Comparison of ENCODE assay signal across 9 cellular contexts in genomic region chr20:32945710-32946221, GRCh38. TPM values are rescaled to one million over a fixed set of nuclear protein-coding genes. Genes with fewer than 3 reads are reported as not detected.
DNase-seq lines count a peak whose midpoint lies in the region; ATAC-seq, FAIRE-seq and TF ChIP-seq lines count a peak whose summit lies in the region.
"Had no signal": no experiment of that assay in that cellular context is flagged by ENCODE, and none has a peak within 500 bp of the region (broad histone marks: within the 10 kb centered on the region; RNA-seq: fewer than 3 reads in every experiment).

No MANE protein-coding gene starts in this region.

- BruUV-seq in endothelial cell of umbilical vein (replicated peaks; lab: Mats Ljungman, UMichigan) = no TSS peak

- CTCF ChIA-PET in CD4-positive, alpha-beta T cell (lab: Charles Lee) = interaction anchor here (0.6 to 2.6 kb wide), 14 partner anchors 9 to 156 kb away, joined by 3 to 11 read pairs (median 5); partner anchors contain the start of gene SUN5
- CTCF ChIA-PET in HEK293 (lab: Yijun Ruan, JAX) = interaction anchor here (0.6 to 3.5 kb wide), 14 partner anchors 9 to 355 kb away, joined by 3 to 27 read pairs (median 4); no protein-coding TSS in a partner anchor
- CTCF ChIA-PET in endothelial cell of umbilical vein (lab: Charles Lee) = interaction anchor here (0.6 to 5.8 kb wide), 16 partner anchors 9 to 158 kb away, joined by 3 to 104 read pairs (median 4); no protein-coding TSS in a partner anchor

- H3K4me1 ChIP-seq in HEK293 (ENCODE audit: control insufficient read depth, insufficient read depth, low read length) (no peaks in the 10 kb centered on the region), endothelial cell of umbilical vein (ENCODE audit: control insufficient read depth, extremely low read depth, insufficient read depth, low read length) (no peaks in the 10 kb centered on the region), spleen (no peaks in the 10 kb centered on the region)

- no peaks in the 10 kb centered on the region for H4K20me1 ChIP-seq in endothelial cell of umbilical vein (replicated peaks; ENCODE audit: control insufficient read depth, extremely low read depth, insufficient read depth, low read length)

- no peak for FAIRE-seq in endothelial cell of umbilical vein (lab: Jason Lieb, UNC)
- FAIRE-seq: islet of Langerhans had no signal

- H3K27me3 ChIP-seq in CD4-positive, alpha-beta T cell (ENCODE audit: control insufficient read depth, insufficient read depth, low read length) = no peaks in the 10 kb centered on the region
- H3K27me3 ChIP-seq in endothelial cell of umbilical vein (ENCODE audit: control insufficient read depth in 2 of 2, insufficient read depth in 2 of 2, low read length in 2 of 2) (peaks cover 17 to 29% of the 10 kb centered on the region in 2 experiments), spleen (replicated peaks in 1 of 7) (no peaks in the 10 kb centered on the region)

- H3K36me3 Mint-ChIP-seq in CD4-positive, alpha-beta T cell (ENCODE audit: low read depth) = peaks cover 5% of the 10 kb centered on the region
- no peaks in the 10 kb centered on the region for H3K36me3 Mint-ChIP-seq in natural killer cell treated with Interleukin-12 subunit alpha and Interleukin-12 subunit beta and Interleukin-15 and Interleukin-18, amount 100 ng/mL, for 72 hours

- H3K9ac ChIP-seq in endothelial cell of umbilical vein (replicated peaks; ENCODE audit: extremely low read depth, insufficient read depth, low read length) = no peak overlapping the region

- peaks cover 2% of the 10 kb centered on the region for H3K9me3 Mint-ChIP-seq in CD4-positive, alpha-beta T cell
- H3K9me3 Mint-ChIP-seq in natural killer cell treated with Interleukin-12 subunit alpha and Interleukin-12 subunit beta and Interleukin-15 and Interleukin-18, amount 100 ng/mL, for 72 hours = no peaks in the 10 kb centered on the region

- in situ Hi-C loops in SK-MEL-5 (cut with HindIII; ENCODE audit: low pct_unique_long_range_greater_than_20kb, low sequenced_read_pairs) = no loop called here

- H3K4me3 Mint-ChIP-seq in CD4-positive, alpha-beta T cell = peak overlapping the region; percentile 30
- no peak overlapping the region for H3K4me3 Mint-ChIP-seq in natural killer cell treated with Interleukin-12 subunit alpha and Interleukin-12 subunit beta and Interleukin-15 and Interleukin-18, amount 100 ng/mL, for 72 hours

- H3K79me2 ChIP-seq in endothelial cell of umbilical vein (ENCODE audit: control insufficient read depth, insufficient read depth, low read length) = no peaks in the 10 kb centered on the region

- ATAC-seq in CD4-positive, alpha-beta T cell (ENCODE audit: poor library complexity) = peak; percentile 93
- ATAC-seq in natural killer cell treated with Interleukin-12 subunit alpha and Interleukin-12 subunit beta and Interleukin-15 and Interleukin-18, amount 100 ng/mL, for 72 hours = no peak

- peaks cover 42% of the 10 kb centered on the region for H3K4me1 Mint-ChIP-seq in CD4-positive, alpha-beta T cell (ENCODE audit: low read depth)
- no peaks in the 10 kb centered on the region for H3K4me1 Mint-ChIP-seq in natural killer cell treated with Interleukin-12 subunit alpha and Interleukin-12 subunit beta and Interleukin-15 and Interleukin-18, amount 100 ng/mL, for 72 hours (ENCODE audit: low read depth in 2 of 2)

- POLR2A ChIA-PET in CD4-positive, alpha-beta T cell (lab: Charles Lee) = interaction anchor here (0.7 to 3.3 kb wide), 9 partner anchors 12 to 182 kb away, joined by 3 to 31 read pairs (median 3); partner anchors contain the start of gene SUN5
- POLR2A ChIA-PET in HEK293 (lab: Yijun Ruan, JAX) (no interaction called here), endothelial cell of umbilical vein (lab: Charles Lee) (no interaction called here)

- H3K27ac ChIP-seq in CD4-positive, alpha-beta T cell (ENCODE audit: low read depth, low read length) = peak overlapping the region; percentile 0
- H3K27ac ChIP-seq in HEK293 (ENCODE audit: extremely low read depth, low read depth, low read length) (no peak overlapping the region), endothelial cell of umbilical vein (ENCODE audit: insufficient read depth, low read depth, low read length) (no peak overlapping the region), spleen (no peak overlapping the region)

- intact Hi-C loops in CD4-positive, alpha-beta T cell (cut with DNase I, micrococcal nuclease) = loop anchor here (1.0 to 10.0 kb wide), 7 partner anchors 22 to 155 kb away; no protein-coding TSS in a partner anchor
- intact Hi-C loops in endothelial cell of umbilical vein (cut with micrococcal nuclease) (loop anchor here (1.0 kb wide), 2 partner anchors 43 to 155 kb away; no protein-coding TSS in a partner anchor), spleen (cut with DNase I; ENCODE audit: low total_unique reads) (no loop called here)

- WGBS in spleen, 5 donors = 56 to 81% (median 62%) methylated on average over 4 of the region's 4 CpGs

- no peaks in the 10 kb centered on the region for H3K9me3 ChIP-seq in CD4-positive, alpha-beta T cell (ENCODE audit: control insufficient read depth, low read length)
- H3K9me3 ChIP-seq in HEK293 (ENCODE audit: control insufficient read depth, insufficient read depth, low read depth, low read length) (no peaks in the 10 kb centered on the region), endothelial cell of umbilical vein (replicated peaks; ENCODE audit: control insufficient read depth, insufficient read depth, low read length) (no peaks in the 10 kb centered on the region), spleen (peaks cover 0 to 21% (median 11%) of the 10 kb centered on the region in 8 donors)

- DNase-seq in CD4-positive, alpha-beta T cell = peak in 1 of 10 experiments; percentile 7
- DNase-seq in SK-MEL-5 (ENCODE audit: low read depth, low spot score) (peak; percentile 69), endothelial cell of umbilical vein (ENCODE audit: low read depth, low spot score) (peak; percentile 37), spleen (no peak), nucleus accumbens (lab: John Stamatoyannopoulos, UW) (no peak), DMS153 treated with DMSO at 0.1 percent for 48 hours (lab: John Stamatoyannopoulos, UW; ENCODE audit: unreplicated experiment) (no peak)
- DNase-seq in natural killer cell treated with Interleukin-12 subunit alpha and Interleukin-12 subunit beta and Interleukin-15 and Interleukin-18, amount 100 ng/mL, for 72 hours (ENCODE audit: low spot score) = no peak

- no peak overlapping the region for H2AFZ ChIP-seq in endothelial cell of umbilical vein (ENCODE audit: low read depth, low read length)

- no peak overlapping the region for H3K4me3 ChIP-seq in HEK293 (ENCODE audit: low read depth, low read length)
- no peak overlapping the region for H3K4me3 ChIP-seq in endothelial cell of umbilical vein (replicated peaks in 1 of 3; ENCODE audit: insufficient read depth in 1 of 3, low read depth in 1 of 3, low read length in 3 of 3)
- H3K4me3 ChIP-seq in spleen = no peak overlapping the region

- no peaks in the 10 kb centered on the region for H3K36me3 ChIP-seq in HEK293 (ENCODE audit: control insufficient read depth in 2 of 2, insufficient read depth in 1 of 2, low read length in 2 of 2)
- H3K36me3 ChIP-seq in endothelial cell of umbilical vein (ENCODE audit: control insufficient read depth in 2 of 2, extremely low read depth in 1 of 2, insufficient read depth in 2 of 2, low read length in 2 of 2) = no peaks in the 10 kb centered on the region
- H3K36me3 ChIP-seq in spleen = no peaks in the 10 kb centered on the region

- peak overlapping the region; percentile 88 for H3K27ac Mint-ChIP-seq in CD4-positive, alpha-beta T cell
- H3K27ac Mint-ChIP-seq in natural killer cell treated with Interleukin-12 subunit alpha and Interleukin-12 subunit beta and Interleukin-15 and Interleukin-18, amount 100 ng/mL, for 72 hours = no peak overlapping the region

- no peaks in the 10 kb centered on the region for H3K27me3 Mint-ChIP-seq in CD4-positive, alpha-beta T cell
- no peaks in the 10 kb centered on the region for H3K27me3 Mint-ChIP-seq in natural killer cell treated with Interleukin-12 subunit alpha and Interleukin-12 subunit beta and Interleukin-15 and Interleukin-18, amount 100 ng/mL, for 72 hours

- dilution Hi-C loops in endothelial cell of umbilical vein (cut with MboI; ENCODE audit: extremely low pct_ligation_motif_present, low sequenced_read_pairs) = no loop called here

- peak; percentile 73 for TF ChIP-seq CTCF in CD4-positive, alpha-beta T cell (IDR thresholded peaks at IDR 0.05)
- TF ChIP-seq CTCF in HEK293 (tag by site-specific recombination; IDR thresholded peaks at IDR 0.05) = no peak
- peak; percentile 23 to 41 for TF ChIP-seq CTCF in endothelial cell of umbilical vein (IDR thresholded peaks at IDR 0.05; ENCODE audit: extremely low read depth in 1 of 2, insufficient read depth in 1 of 2, low read depth in 1 of 2, low read length in 2 of 2)
- TF ChIP-seq CTCF in spleen (IDR thresholded peaks at IDR 0.05 in 8 of 11, conservative IDR thresholded peaks at IDR 0.05 in 3 of 11) = peak in 7 of 11 experiments; percentile 9 to 46 (median 22)

- H3K4me2 ChIP-seq in endothelial cell of umbilical vein (ENCODE audit: insufficient read depth, low read length) = no peak overlapping the region

- no peaks in the 10 kb centered on the region for H3K9me1 ChIP-seq in endothelial cell of umbilical vein (replicated peaks; ENCODE audit: control insufficient read depth, extremely low read depth, insufficient read depth, low read length)

- TF ChIP-seq POLR2A in endothelial cell of umbilical vein (IDR thresholded peaks at IDR 0.05; ENCODE audit: low read depth, low read length) (no peak), spleen (IDR thresholded peaks at IDR 0.05) (no peak)

TF ChIP-seq in HEK293, 187 proteins besides CTCF, POLR2A, EP300 and RAD21 (continues in another document):
- peak; percentile 46; the same call in 1 of the 2 replicates for TF ChIP-seq SCRT2 (tag by site-specific recombination; IDR thresholded peaks at IDR 0.05)

TF ChIP-seq in endothelial cell of umbilical vein, 7 proteins besides CTCF, POLR2A, EP300 and RAD21 (continues in another document):
- no peak for TF ChIP-seq EZH2 (IDR thresholded peaks at IDR 0.05; ENCODE audit: borderline replicate concordance, low read depth, low read length, severe bottlenecking)

RNA-seq across cellular contexts. Expression of gene SUN5, which starts 58.5 kb away (rescaled TPM):
- not detected for total RNA-seq in CD4-positive, alpha-beta T cell
- total RNA-seq in SK-MEL-5 (2014; rRNA removed; shearing (Covaris generic)) = not detected in 2 replicates
- not detected in 2 replicates for polyA plus RNA-seq in SK-MEL-5 (2015; cell fraction: cytosol; rRNA removed)
- polyA plus RNA-seq in SK-MEL-5 (2015; cell fraction: nucleus; rRNA removed) = not detected in 2 replicates
- not detected in 2 replicates for total RNA-seq in endothelial cell of umbilical vein
- polyA plus RNA-seq in endothelial cell of umbilical vein = not detected in 2 replicates
- polyA plus RNA-seq in endothelial cell of umbilical vein (2011; cell fraction: cytosol; rRNA removed) = not detected in 2 replicates
- not detected in 2 replicates for polyA plus RNA-seq in endothelial cell of umbilical vein (2011; cell fraction: nucleus; rRNA removed)
- not detected in 2 replicates for polyA plus RNA-seq in endothelial cell of umbilical vein (2012)
- polyA minus RNA-seq in endothelial cell of umbilical vein = not detected in 2 replicates
- polyA minus RNA-seq in endothelial cell of umbilical vein (2011; cell fraction: cytosol; rRNA and poly(A)+ RNA removed) = not detected
- polyA minus RNA-seq in endothelial cell of umbilical vein (2011; cell fraction: nucleus; rRNA and poly(A)+ RNA removed) = not detected in 2 replicates
- not detected for total RNA-seq in spleen
- polyA plus RNA-seq in spleen = not detected
- not detected for total RNA-seq in natural killer cell treated with Interleukin-12 subunit alpha and Interleukin-12 subunit beta and Interleukin-15 and Interleukin-18, amount 100 ng/mL, for 72 hours

Comparison
In these comparisons a context has a peak if more than half of its experiments do, and no peak if none do; other contexts are left out.
1. DNase-seq: peak in SK-MEL-5 (single experiment) and endothelial cell of umbilical vein (single experiment); none in spleen (single experiment), natural killer cell treated with Interleukin-12 subunit alpha and Interleukin-12 subunit beta and Interleukin-15 and Interleukin-18, amount 100 ng/mL, for 72 hours (single experiment), nucleus accumbens (0 of 56) and DMS153 treated with DMSO at 0.1 percent for 48 hours (single experiment).